ENCODE assay signal across 1 cellular context in the genomic region with DNA sequence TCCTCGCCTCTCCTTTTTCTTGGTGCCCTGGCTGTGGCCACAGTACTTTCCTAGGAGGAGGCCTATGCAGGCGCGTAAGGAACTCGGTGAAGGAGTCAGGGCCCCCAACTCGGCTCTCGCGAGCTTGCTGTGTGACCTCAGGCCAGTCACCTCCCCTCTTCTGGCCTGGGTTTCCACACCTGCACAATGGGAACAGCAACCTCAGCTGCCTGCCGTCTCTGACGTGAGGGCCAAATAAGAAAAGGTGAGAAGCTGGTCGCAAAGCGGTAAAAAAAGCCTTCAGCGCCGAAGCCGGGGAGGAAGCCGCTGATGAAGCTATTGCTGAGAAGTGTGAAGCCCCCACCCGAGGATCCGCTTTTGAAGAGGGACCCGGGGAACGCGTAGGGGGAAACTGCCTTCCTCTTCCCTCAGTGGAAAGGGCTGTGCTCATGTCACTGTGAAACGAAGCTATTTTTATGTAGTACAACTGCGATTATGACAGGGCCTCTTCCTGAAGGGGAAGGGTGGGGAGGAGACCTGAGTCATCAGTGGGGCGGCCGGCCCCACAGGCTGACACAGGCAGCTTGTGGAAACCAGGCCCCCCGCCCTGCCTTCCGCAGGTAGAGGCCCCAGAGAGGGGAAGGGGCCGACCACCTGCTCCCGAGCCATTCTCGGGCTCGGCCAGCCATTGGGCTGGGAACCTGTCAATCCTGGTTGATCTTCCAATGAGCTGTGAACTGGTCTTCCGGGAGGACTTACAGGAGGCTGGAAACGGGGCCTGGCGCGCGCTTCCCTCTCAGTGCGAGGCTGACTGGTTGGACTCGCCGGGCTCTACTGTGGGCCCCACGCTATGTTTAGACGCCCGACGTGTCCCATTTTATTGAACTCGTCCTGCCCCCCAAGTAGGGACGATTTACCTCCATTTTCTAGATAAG.
TF ChIP-seq lines count a peak whose summit lies in the region.

No MANE protein-coding gene starts in this region.

TF ChIP-seq in WTC11, 78 proteins besides CTCF, POLR2A, EP300 and RAD21 (continued from another document and continues in another):
- TF ChIP-seq, protein P1, sequence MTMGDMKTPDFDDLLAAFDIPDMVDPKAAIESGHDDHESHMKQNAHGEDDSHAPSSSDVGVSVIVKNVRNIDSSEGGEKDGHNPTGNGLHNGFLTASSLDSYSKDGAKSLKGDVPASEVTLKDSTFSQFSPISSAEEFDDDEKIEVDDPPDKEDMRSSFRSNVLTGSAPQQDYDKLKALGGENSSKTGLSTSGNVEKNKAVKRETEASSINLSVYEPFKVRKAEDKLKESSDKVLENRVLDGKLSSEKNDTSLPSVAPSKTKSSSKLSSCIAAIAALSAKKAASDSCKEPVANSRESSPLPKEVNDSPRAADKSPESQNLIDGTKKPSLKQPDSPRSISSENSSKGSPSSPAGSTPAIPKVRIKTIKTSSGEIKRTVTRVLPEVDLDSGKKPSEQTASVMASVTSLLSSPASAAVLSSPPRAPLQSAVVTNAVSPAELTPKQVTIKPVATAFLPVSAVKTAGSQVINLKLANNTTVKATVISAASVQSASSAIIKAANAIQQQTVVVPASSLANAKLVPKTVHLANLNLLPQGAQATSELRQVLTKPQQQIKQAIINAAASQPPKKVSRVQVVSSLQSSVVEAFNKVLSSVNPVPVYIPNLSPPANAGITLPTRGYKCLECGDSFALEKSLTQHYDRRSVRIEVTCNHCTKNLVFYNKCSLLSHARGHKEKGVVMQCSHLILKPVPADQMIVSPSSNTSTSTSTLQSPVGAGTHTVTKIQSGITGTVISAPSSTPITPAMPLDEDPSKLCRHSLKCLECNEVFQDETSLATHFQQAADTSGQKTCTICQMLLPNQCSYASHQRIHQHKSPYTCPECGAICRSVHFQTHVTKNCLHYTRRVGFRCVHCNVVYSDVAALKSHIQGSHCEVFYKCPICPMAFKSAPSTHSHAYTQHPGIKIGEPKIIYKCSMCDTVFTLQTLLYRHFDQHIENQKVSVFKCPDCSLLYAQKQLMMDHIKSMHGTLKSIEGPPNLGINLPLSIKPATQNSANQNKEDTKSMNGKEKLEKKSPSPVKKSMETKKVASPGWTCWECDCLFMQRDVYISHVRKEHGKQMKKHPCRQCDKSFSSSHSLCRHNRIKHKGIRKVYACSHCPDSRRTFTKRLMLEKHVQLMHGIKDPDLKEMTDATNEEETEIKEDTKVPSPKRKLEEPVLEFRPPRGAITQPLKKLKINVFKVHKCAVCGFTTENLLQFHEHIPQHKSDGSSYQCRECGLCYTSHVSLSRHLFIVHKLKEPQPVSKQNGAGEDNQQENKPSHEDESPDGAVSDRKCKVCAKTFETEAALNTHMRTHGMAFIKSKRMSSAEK (CRISPR knock-in tag; IDR thresholded peaks at IDR 0.05; ENCODE audit: borderline replicate concordance), result 0 out of 2 replicates have a peak, but pooled peaks have one; percentile 60
- TF ChIP-seq, protein P2, sequence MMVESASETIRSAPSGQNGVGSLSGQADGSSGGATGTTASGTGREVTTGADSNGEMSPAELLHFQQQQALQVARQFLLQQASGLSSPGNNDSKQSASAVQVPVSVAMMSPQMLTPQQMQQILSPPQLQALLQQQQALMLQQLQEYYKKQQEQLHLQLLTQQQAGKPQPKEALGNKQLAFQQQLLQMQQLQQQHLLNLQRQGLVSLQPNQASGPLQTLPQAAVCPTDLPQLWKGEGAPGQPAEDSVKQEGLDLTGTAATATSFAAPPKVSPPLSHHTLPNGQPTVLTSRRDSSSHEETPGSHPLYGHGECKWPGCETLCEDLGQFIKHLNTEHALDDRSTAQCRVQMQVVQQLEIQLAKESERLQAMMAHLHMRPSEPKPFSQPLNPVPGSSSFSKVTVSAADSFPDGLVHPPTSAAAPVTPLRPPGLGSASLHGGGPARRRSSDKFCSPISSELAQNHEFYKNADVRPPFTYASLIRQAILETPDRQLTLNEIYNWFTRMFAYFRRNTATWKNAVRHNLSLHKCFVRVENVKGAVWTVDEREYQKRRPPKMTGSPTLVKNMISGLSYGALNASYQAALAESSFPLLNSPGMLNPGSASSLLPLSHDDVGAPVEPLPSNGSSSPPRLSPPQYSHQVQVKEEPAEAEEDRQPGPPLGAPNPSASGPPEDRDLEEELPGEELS (CRISPR knock-in tag; IDR thresholded peaks at IDR 0.05), result no peak
- TF ChIP-seq, protein P3, sequence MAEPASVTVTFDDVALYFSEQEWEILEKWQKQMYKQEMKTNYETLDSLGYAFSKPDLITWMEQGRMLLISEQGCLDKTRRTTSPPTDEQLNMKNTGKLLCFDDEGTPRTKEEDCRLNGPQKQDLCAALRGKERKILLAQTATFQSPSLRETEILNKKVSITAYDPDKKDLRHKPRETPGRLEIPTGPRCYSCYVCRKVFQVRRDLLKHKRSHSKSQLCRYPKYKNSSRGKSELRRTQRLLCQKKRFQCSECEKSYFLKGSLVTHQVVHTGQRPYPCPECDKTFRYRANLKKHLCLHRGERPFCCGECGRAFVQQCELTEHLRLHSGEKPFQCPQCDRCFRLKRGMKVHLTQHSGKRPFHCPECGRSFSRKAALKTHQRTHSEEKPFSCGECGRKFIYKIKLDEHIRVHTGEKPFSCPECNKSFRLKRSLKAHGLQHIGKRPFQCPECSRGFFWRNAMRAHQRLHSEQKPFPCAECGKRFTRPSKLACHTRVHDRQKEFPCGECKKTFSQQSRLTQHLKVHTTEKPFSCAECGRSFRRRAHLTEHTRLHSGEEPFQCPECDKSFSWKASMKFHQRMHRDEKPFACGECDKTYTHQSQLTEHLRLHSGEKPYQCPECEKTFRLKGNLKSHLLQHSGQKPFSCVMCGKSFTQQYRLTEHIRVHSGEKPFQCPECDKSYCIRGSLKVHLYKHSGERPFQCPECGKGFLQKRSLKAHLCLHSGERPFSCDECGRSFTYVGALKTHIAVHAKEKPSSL (CRISPR knock-in tag; conservative IDR thresholded peaks at IDR 0.05), result no peak
- TF ChIP-seq FOXJ3 (CRISPR knock-in tag; IDR thresholded peaks at IDR 0.05; ENCODE audit: borderline replicate concordance), result no peak
- no peak for TF ChIP-seq CBFB (CRISPR knock-in tag; IDR thresholded peaks at IDR 0.05; ENCODE audit: low read depth)
- TF ChIP-seq, protein P4, sequence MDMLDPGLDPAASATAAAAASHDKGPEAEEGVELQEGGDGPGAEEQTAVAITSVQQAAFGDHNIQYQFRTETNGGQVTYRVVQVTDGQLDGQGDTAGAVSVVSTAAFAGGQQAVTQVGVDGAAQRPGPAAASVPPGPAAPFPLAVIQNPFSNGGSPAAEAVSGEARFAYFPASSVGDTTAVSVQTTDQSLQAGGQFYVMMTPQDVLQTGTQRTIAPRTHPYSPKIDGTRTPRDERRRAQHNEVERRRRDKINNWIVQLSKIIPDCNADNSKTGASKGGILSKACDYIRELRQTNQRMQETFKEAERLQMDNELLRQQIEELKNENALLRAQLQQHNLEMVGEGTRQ (CRISPR knock-in tag; IDR thresholded peaks at IDR 0.05), result peak; percentile 35; the same call in 1 of the 2 replicates
- no peak for TF ChIP-seq ATF3 (CRISPR knock-in tag; conservative IDR thresholded peaks at IDR 0.05)
- no peak for TF ChIP-seq NR3C1 (CRISPR knock-in tag; conservative IDR thresholded peaks at IDR 0.05; ENCODE audit: low read depth)
- TF ChIP-seq ZBTB43 (CRISPR knock-in tag; IDR thresholded peaks at IDR 0.05), result peak; percentile 64; the same call in 1 of the 2 replicates
- TF ChIP-seq, protein P5, sequence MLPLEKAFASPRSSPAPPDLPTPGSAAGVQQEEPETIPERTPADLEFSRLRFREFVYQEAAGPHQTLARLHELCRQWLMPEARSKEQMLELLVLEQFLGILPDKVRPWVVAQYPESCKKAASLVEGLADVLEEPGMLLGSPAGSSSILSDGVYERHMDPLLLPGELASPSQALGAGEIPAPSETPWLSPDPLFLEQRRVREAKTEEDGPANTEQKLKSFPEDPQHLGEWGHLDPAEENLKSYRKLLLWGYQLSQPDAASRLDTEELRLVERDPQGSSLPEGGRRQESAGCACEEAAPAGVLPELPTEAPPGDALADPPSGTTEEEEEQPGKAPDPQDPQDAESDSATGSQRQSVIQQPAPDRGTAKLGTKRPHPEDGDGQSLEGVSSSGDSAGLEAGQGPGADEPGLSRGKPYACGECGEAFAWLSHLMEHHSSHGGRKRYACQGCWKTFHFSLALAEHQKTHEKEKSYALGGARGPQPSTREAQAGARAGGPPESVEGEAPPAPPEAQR (CRISPR knock-in tag; IDR thresholded peaks at IDR 0.05), result no peak
- TF ChIP-seq, protein P6, sequence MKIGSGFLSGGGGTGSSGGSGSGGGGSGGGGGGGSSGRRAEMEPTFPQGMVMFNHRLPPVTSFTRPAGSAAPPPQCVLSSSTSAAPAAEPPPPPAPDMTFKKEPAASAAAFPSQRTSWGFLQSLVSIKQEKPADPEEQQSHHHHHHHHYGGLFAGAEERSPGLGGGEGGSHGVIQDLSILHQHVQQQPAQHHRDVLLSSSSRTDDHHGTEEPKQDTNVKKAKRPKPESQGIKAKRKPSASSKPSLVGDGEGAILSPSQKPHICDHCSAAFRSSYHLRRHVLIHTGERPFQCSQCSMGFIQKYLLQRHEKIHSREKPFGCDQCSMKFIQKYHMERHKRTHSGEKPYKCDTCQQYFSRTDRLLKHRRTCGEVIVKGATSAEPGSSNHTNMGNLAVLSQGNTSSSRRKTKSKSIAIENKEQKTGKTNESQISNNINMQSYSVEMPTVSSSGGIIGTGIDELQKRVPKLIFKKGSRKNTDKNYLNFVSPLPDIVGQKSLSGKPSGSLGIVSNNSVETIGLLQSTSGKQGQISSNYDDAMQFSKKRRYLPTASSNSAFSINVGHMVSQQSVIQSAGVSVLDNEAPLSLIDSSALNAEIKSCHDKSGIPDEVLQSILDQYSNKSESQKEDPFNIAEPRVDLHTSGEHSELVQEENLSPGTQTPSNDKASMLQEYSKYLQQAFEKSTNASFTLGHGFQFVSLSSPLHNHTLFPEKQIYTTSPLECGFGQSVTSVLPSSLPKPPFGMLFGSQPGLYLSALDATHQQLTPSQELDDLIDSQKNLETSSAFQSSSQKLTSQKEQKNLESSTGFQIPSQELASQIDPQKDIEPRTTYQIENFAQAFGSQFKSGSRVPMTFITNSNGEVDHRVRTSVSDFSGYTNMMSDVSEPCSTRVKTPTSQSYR (CRISPR knock-in tag; IDR thresholded peaks at IDR 0.05), result 0 out of 2 replicates have a peak, but pooled peaks have one; percentile 15
- TF ChIP-seq JUN (CRISPR knock-in tag; IDR thresholded peaks at IDR 0.05), result no peak
- no peak for TF ChIP-seq NR2C2 (CRISPR knock-in tag; IDR thresholded peaks at IDR 0.05)
- no peak for TF ChIP-seq ZNF671 (CRISPR knock-in tag; IDR thresholded peaks at IDR 0.05)
- TF ChIP-seq HMGA2 (CRISPR knock-in tag; IDR thresholded peaks at IDR 0.05), result no peak
- no peak for TF ChIP-seq OVOL2 (CRISPR knock-in tag; IDR thresholded peaks at IDR 0.05; ENCODE audit: borderline replicate concordance)
- no peak for TF ChIP-seq MYBL2 (CRISPR knock-in tag; IDR thresholded peaks at IDR 0.05)
- no peak for TF ChIP-seq ZNF396 (CRISPR knock-in tag; IDR thresholded peaks at IDR 0.05; ENCODE audit: borderline replicate concordance)
- TF ChIP-seq TEAD1 (CRISPR knock-in tag; IDR thresholded peaks at IDR 0.05), result 0 out of 2 replicates have a peak, but pooled peaks have one; percentile 62
- no peak for TF ChIP-seq SMAD3 (CRISPR knock-in tag; IDR thresholded peaks at IDR 0.05; ENCODE audit: borderline replicate concordance)
- no peak for TF ChIP-seq GRHL2 (CRISPR knock-in tag; IDR thresholded peaks at IDR 0.05; ENCODE audit: insufficient replicate concordance, severe bottlenecking)
- TF ChIP-seq PREB (CRISPR knock-in tag; IDR thresholded peaks at IDR 0.05; ENCODE audit: borderline replicate concordance), result no peak
- TF ChIP-seq, protein P7, sequence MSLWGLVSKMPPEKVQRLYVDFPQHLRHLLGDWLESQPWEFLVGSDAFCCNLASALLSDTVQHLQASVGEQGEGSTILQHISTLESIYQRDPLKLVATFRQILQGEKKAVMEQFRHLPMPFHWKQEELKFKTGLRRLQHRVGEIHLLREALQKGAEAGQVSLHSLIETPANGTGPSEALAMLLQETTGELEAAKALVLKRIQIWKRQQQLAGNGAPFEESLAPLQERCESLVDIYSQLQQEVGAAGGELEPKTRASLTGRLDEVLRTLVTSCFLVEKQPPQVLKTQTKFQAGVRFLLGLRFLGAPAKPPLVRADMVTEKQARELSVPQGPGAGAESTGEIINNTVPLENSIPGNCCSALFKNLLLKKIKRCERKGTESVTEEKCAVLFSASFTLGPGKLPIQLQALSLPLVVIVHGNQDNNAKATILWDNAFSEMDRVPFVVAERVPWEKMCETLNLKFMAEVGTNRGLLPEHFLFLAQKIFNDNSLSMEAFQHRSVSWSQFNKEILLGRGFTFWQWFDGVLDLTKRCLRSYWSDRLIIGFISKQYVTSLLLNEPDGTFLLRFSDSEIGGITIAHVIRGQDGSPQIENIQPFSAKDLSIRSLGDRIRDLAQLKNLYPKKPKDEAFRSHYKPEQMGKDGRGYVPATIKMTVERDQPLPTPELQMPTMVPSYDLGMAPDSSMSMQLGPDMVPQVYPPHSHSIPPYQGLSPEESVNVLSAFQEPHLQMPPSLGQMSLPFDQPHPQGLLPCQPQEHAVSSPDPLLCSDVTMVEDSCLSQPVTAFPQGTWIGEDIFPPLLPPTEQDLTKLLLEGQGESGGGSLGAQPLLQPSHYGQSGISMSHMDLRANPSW (CRISPR knock-in tag; conservative IDR thresholded peaks at IDR 0.05; ENCODE audit: low read depth), result no peak
- peak; percentile 58; the same call in 1 of the 2 replicates for TF ChIP-seq SP1 (CRISPR knock-in tag; conservative IDR thresholded peaks at IDR 0.05)
- peak; percentile 92 for TF ChIP-seq NFYB (CRISPR knock-in tag; conservative IDR thresholded peaks at IDR 0.05; ENCODE audit: low read depth)
- TF ChIP-seq USF1 (CRISPR knock-in tag; IDR thresholded peaks at IDR 0.05), result 0 out of 2 replicates have a peak, but pooled peaks have one; percentile 40
